In the genomic region with DNA sequence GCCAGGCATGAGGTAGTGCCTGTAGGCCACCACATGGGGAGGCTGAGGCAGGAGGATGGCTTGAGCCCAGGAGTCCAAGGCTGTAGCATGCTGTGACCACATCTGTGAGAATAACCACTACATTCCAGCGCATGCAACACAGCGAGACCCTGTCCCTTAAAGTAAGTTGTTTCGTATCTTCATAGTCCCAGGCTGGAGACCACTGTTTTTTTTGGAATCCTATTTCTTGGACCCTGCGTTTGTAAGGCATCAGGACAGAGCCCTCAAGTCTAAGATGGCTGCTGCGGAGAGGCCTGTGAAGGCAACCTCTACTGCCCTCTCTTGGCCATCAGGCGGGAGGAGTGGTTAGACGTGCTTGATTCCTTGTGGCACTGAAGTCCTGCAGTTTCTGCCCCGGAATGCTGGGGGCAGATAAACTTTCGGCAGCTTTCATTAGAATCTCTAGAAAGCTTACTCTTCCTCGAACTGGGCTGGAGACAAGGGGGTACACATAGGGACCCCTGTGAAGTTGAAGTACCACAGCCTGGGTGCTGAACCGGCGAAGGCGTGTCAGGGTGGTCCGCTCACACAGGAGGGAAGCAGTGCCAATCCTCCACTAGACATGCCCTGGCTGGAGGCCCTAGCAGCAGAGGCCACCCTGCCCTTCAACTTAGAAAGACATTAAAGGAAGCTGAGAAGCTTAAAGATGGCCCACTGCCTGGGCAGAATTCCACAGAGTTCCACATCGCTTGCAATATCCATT, we compare ENCODE assay signal across 8 cellular contexts. TPM values are rescaled to one million over a fixed set of nuclear protein-coding genes. Genes with fewer than 3 reads are reported as not detected.
A peak's percentile ranks its signal among the peaks of the same experiment; 100 is the strongest.
DNase-seq lines count a peak whose midpoint lies in the region; ATAC-seq and TF ChIP-seq lines count a peak whose summit lies in the region.

No MANE protein-coding gene starts in this region.

- H3K4me3 ChIP-seq in LNCaP clone FGC (ENCODE audit: low read depth, low read length), result no peak overlapping the region
- H3K4me3 ChIP-seq in fibroblast of villous mesenchyme (ENCODE audit: low read depth, low read length), result no peak overlapping the region

- intact Hi-C loops in activated B cell treated with CpG ODN at 0.5 μM for 24 hours (cut with micrococcal nuclease), result loop anchor here (5.0 kb wide), 1 partner anchor 100 kb away; no protein-coding TSS in a partner anchor

- H3K27me3 Mint-ChIP-seq in activated B cell treated with CpG ODN at 0.5 μM for 24 hours, result no peaks in the 10 kb centered on the region

- no peaks in the 10 kb centered on the region for H3K9me3 Mint-ChIP-seq in activated B cell treated with CpG ODN at 0.5 μM for 24 hours

- DNase-seq in activated CD4-positive, alpha-beta T cell treated with anti-CD3 and anti-CD28 coated beads for 4 hours, result peak; percentile 26
- no peak for DNase-seq in activated CD4-positive, alpha-beta T cell treated with anti-CD3 and anti-CD28 coated beads, Interleukin-2, amount 50 U/mL, for 4 hours
- DNase-seq in LNCaP clone FGC (ENCODE audit: low read depth), result no peak
- no peak for DNase-seq in activated B cell treated with CpG ODN at 0.5 μM for 24 hours
- DNase-seq in fibroblast of villous mesenchyme (ENCODE audit: low read depth), result peak; percentile 63
- DNase-seq in stimulated activated CD4-positive, alpha-beta T cell treated with anti-CD3 and anti-CD28 coated beads, Interleukin-4, amount 100 ng/mL, for 1 hour, result peak; percentile 28
- no peak for DNase-seq in dedifferentiated amniotic fluid mesenchymal stem cell (ENCODE audit: extremely low spot score)

- peak; percentile 50 for TF ChIP-seq CTCF in LNCaP clone FGC (IDR thresholded peaks at IDR 0.05; ENCODE audit: control insufficient read depth, extremely low read depth, insufficient read depth)
- TF ChIP-seq CTCF in activated B cell treated with CpG ODN at 0.5 μM for 24 hours (IDR thresholded peaks at IDR 0.05), result no peak
- peak; percentile 73 for TF ChIP-seq CTCF in fibroblast of villous mesenchyme (IDR thresholded peaks at IDR 0.05; ENCODE audit: insufficient read depth, low read depth, low read length)

- H3K4me1 Mint-ChIP-seq in activated B cell treated with CpG ODN at 0.5 μM for 24 hours, result peaks cover 25% of the 10 kb centered on the region

- ATAC-seq in activated B cell treated with CpG ODN at 0.5 μM for 24 hours (ENCODE audit: low read depth) (peak; percentile 67), HG02981 (IDR thresholded peaks at IDR 0.05; ENCODE audit: unreplicated experiment) (no peak)

- POLR2A ChIA-PET in activated B cell treated with CpG ODN at 0.5 μM for 24 hours (lab: Charles Lee), result interaction anchor here (0.7 kb wide), 1 partner anchor 33 kb away, joined by 7 read pairs; no protein-coding TSS in a partner anchor

- no peak overlapping the region for H3K27ac Mint-ChIP-seq in activated B cell treated with CpG ODN at 0.5 μM for 24 hours

- CTCF ChIA-PET in activated B cell treated with CpG ODN at 0.5 μM for 24 hours (lab: Charles Lee), result no interaction called here

- H3K36me3 Mint-ChIP-seq in activated B cell treated with CpG ODN at 0.5 μM for 24 hours (ENCODE audit: low read depth), result no peaks in the 10 kb centered on the region

- no peak overlapping the region for H3K4me3 Mint-ChIP-seq in activated B cell treated with CpG ODN at 0.5 μM for 24 hours

RNA-seq across cellular contexts. Expression of a gene that starts 36.6 kb away (rescaled TPM):
- total RNA-seq in activated B cell treated with CpG ODN at 0.5 μM for 24 hours (10.7 and 13.2 TPM in 2 replicates), fibroblast of villous mesenchyme (5.5 and 6.9 TPM in 2 replicates)

RNA-seq across cellular contexts. Expression of a gene that starts 41.6 kb away (rescaled TPM):
- total RNA-seq in activated B cell treated with CpG ODN at 0.5 μM for 24 hours (0.67 and 0.83 TPM in 2 replicates), fibroblast of villous mesenchyme (0.64 TPM in 1 of 2 replicates, not detected in the other)

RNA-seq across cellular contexts. Expression of a gene that starts 44.1 kb away (rescaled TPM):
- total RNA-seq in activated B cell treated with CpG ODN at 0.5 μM for 24 hours (34.7 and 43.5 TPM in 2 replicates), fibroblast of villous mesenchyme (112 and 138 TPM in 2 replicates)

Comparison
In these comparisons a context has a peak if more than half of its experiments do, and no peak if none do; other contexts are left out.
1. DNase-seq: peak in activated CD4-positive, alpha-beta T cell treated with anti-CD3 and anti-CD28 coated beads for 4 hours (2 of 2), fibroblast of villous mesenchyme (single experiment) and stimulated activated CD4-positive, alpha-beta T cell treated with anti-CD3 and anti-CD28 coated beads, Interleukin-4, amount 100 ng/mL, for 1 hour (single experiment); none in activated CD4-positive, alpha-beta T cell treated with anti-CD3 and anti-CD28 coated beads, Interleukin-2, amount 50 U/mL, for 4 hours (0 of 2), LNCaP clone FGC (single experiment), activated B cell treated with CpG ODN at 0.5 μM for 24 hours (single experiment) and dedifferentiated amniotic fluid mesenchymal stem cell (single experiment).